12 cellular contexts compared by ENCODE assay signal in the genomic region with DNA sequence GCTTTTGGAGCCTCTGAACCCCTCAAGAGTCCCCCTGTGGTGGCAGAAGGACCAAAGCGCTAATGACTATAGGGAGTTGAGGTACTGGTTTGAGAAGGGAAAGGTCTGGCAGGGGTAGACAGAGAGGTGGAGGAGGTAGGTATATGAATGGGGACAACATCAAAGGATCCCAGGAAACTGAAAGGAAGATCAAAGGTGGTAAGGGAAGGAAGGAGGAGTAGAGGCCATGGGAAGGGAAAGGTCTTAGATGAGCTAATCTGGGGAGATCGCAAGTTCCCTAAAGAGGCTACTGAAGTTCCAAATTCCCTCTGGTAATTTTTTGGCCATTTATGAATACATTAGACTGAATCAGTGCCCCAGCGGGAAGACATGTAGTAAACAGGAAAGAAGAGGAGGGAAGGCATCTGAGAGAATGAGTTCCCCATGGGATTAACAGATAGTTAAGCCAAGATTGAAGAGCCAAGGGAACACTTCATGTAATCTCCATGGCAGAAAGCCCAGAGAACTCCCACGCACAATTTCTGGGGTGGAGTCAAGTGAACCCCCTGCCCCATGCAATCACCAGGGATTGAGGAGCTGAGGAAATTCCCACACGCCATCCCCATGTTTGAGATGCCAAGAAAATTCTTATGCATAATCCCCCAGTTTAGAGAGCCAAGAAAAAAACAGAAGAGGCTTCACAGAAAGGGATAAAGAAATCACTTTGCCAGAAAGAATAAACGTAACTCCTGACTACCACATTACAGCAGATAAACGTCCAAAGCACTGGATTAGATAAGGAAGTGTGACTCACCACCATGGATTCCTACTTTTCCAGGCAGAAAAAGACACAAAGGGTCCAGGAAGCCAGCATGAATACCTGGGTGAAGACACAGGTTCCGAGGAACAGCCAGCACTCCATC. TPM values are rescaled to one million over a fixed set of nuclear protein-coding genes. Genes with fewer than 3 reads are reported as not detected.
DNase-seq lines count a peak whose midpoint lies in the region; ATAC-seq and TF ChIP-seq lines count a peak whose summit lies in the region.
"Had no signal": no experiment of that assay in that cellular context is flagged by ENCODE, and none has a peak within 500 bp of the region (broad histone marks: within the 10 kb centered on the region; RNA-seq: fewer than 3 reads in every experiment).

No MANE protein-coding gene starts in this region.

- H3K27me3 ChIP-seq in AG04450 (ENCODE audit: control insufficient read depth, insufficient read depth, low read length) (no peaks in the 10 kb centered on the region), thyroid gland (no peaks in the 10 kb centered on the region)

- TF ChIP-seq CTCF in AG04450 (IDR thresholded peaks at IDR 0.05; ENCODE audit: low read depth, low read length) (no peak), mucosa of descending colon (IDR thresholded peaks at IDR 0.05) (no peak), thyroid gland (IDR thresholded peaks at IDR 0.05) (no peak)

- H3K4me1 ChIP-seq in mucosa of descending colon (ENCODE audit: low read depth) (no peaks in the 10 kb centered on the region), thyroid gland (no peaks in the 10 kb centered on the region)

- TF ChIP-seq POLR2A in thyroid gland (IDR thresholded peaks at IDR 0.05), result no peak

- H3K4me3 ChIP-seq in AG04450 (ENCODE audit: low read depth, low read length), result no peak overlapping the region
- no peak overlapping the region for H3K4me3 ChIP-seq in mucosa of descending colon
- no peak overlapping the region for H3K4me3 ChIP-seq in thyroid gland (replicated peaks in 1 of 3)
- H3K4me3 ChIP-seq: dorsolateral prefrontal cortex had no signal

- H3K36me3 ChIP-seq in mucosa of descending colon (ENCODE audit: low read depth) (no peaks in the 10 kb centered on the region), thyroid gland (no peaks in the 10 kb centered on the region)

- peak; percentile 15 for ATAC-seq in mucosa of descending colon
- ATAC-seq: left lobe of liver had no signal

- DNase-seq in AG04450 (ENCODE audit: low read depth, low spot score) (peak; percentile 6), LoVo (ENCODE audit: low spot score) (peak; percentile 22), epithelial cell of prostate (ENCODE audit: low read depth, low spot score) (no peak), mucosa of descending colon (no peak), thyroid gland (no peak), NCI-H1105 treated with DMSO at 0.1 percent for 48 hours (lab: John Stamatoyannopoulos, UW) (no peak), NCI-H510A (lab: John Stamatoyannopoulos, UW) (no peak), NCI-H187 treated with DMSO at 0.1 percent for 48 hours (lab: John Stamatoyannopoulos, UW) (no peak)
- DNase-seq: dorsolateral prefrontal cortex, NCI-H2081 had no signal

- 54 to 71% methylated on average over 7 to 8 of the region's 8 CpGs for WGBS in thyroid gland, 2 donors

- intact Hi-C loops in mucosa of descending colon (cut with DNase I, micrococcal nuclease), result no loop called here
- intact Hi-C loops in thyroid gland (cut with DNase I), result no loop called here

- CTCF ChIA-PET in AG04450 (lab: Charles Lee), result no interaction called here

- H3K27ac ChIP-seq in AG04450 (ENCODE audit: low read depth, low read length) (peak overlapping the region; percentile 21), epithelial cell of prostate (peak overlapping the region; percentile 42), thyroid gland (peak overlapping the region in 1 of 3 donors; percentile 43)
- H3K27ac ChIP-seq: dorsolateral prefrontal cortex had no signal

- POLR2A ChIA-PET in AG04450 (lab: Yijun Ruan, JAX), result no interaction called here

- H3K9me3 ChIP-seq in AG04450 (ENCODE audit: control insufficient read depth, insufficient read depth, low read length) (no peaks in the 10 kb centered on the region), mucosa of descending colon (no peaks in the 10 kb centered on the region), thyroid gland (no peaks in the 10 kb centered on the region)

RNA-seq across cellular contexts. Expression of a gene that starts 25.8 kb away (rescaled TPM):
- polyA plus RNA-seq in AG04450 (2011; rRNA removed), result 0.69 and 0.77 TPM in 2 replicates
- polyA minus RNA-seq in AG04450 (2011; rRNA and poly(A)+ RNA removed), result 0.55 and 1.1 TPM in 2 replicates
- total RNA-seq in mucosa of descending colon, result 1 to 10 TPM; 3.2 to 6.4 (median 4.8) TPM
- 1 to 10 TPM; 2.6 to 6.4 (median 6.0) TPM for total RNA-seq in thyroid gland
- total RNA-seq: SK-MEL-5 had no signal

RNA-seq across cellular contexts. Expression of a gene that starts 38.9 kb away (rescaled TPM):
- polyA plus RNA-seq in AG04450 (2011; rRNA removed), result not detected in 2 replicates
- polyA minus RNA-seq in AG04450 (2011; rRNA and poly(A)+ RNA removed), result not detected in 2 replicates
- total RNA-seq in mucosa of descending colon (not detected), thyroid gland (not detected)
- total RNA-seq: left lobe of liver, SK-MEL-5 had no signal

RNA-seq across cellular contexts. Expression of a gene that starts 41.9 kb away (rescaled TPM):
- polyA plus RNA-seq in AG04450 (2011; rRNA removed), result 2.4 and 3.6 TPM in 2 replicates
- polyA minus RNA-seq in AG04450 (2011; rRNA and poly(A)+ RNA removed), result 2.1 and 3.4 TPM in 2 replicates
- total RNA-seq in mucosa of descending colon, result 1 to 10 TPM; 3.7 to 5.6 (median 4.7) TPM
- total RNA-seq in thyroid gland, result 10 to 100 TPM in 2 of 4 donors, 1 to 10 TPM in 2; 6.3 to 13.8 (median 10.0) TPM

Comparison
In these comparisons a context has a peak if more than half of its experiments do, and no peak if none do; other contexts are left out.
1. DNase-seq: peak in AG04450 (single experiment) and LoVo (single experiment); none in epithelial cell of prostate (single experiment), mucosa of descending colon (0 of 3), thyroid gland (0 of 2), NCI-H1105 treated with DMSO at 0.1 percent for 48 hours (single experiment), NCI-H510A (single experiment) and NCI-H187 treated with DMSO at 0.1 percent for 48 hours (single experiment).